7 cellular contexts compared by ENCODE assay signal in the genomic region with DNA sequence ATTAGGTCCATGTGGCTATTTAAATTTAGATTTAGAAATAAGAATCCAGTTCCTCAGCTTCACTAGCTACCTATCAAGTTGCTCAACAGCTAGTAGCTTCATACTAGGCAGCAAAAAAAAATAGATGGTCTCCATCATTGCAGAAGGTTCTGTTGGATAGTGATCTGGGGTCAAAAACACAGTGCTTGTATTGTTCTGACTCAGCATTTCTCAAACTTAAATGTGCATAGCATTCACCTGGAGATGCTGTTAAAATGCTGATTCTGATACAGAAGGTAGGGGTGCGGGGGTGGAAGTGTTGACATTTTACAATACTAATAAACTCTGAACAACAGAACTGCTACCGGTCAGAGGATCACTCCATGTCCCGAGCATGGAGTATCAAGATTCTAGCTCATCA.
"Had no signal": no experiment of that assay in that cellular context is flagged by ENCODE, and none has a peak within 500 bp of the region (broad histone marks: within the 10 kb centered on the region; RNA-seq: fewer than 3 reads in every experiment).

No MANE protein-coding gene starts in this region.

- H3K27ac ChIP-seq: HL-60 had no signal

- H3K4me3 ChIP-seq: GM23338, HAP-1 had no signal

- DNase-seq: H7, HFFc6, KG1 had no signal

- H3K4me2 ChIP-seq: GM23338 had no signal

- H3K9me3 ChIP-seq: HAP-1 had no signal

- H3K4me1 ChIP-seq: HAP-1 had no signal

- ATAC-seq: GM23338, HCT116 had no signal

- H2AFZ ChIP-seq: GM23338 had no signal
